16 cellular contexts compared by ENCODE assay signal in genomic region chr12:104452046-104452445, GRCh38.
"Had no signal": no experiment of that assay in that cellular context is flagged by ENCODE, and none has a peak within 500 bp of the region (broad histone marks: within the 10 kb centered on the region; RNA-seq: fewer than 3 reads in every experiment).

No MANE protein-coding gene starts in this region.

- H3K27ac Mint-ChIP-seq: naive thymus-derived CD8-positive, alpha-beta T cell had no signal

- ATAC-seq: esophagus mucosa; gastrocnemius medialis; left lobe of liver; mucosa of descending colon; naive thymus-derived CD8-positive, alpha-beta T cell had no signal

- H3K27ac ChIP-seq: dorsolateral prefrontal cortex, gastrocnemius medialis, neutrophil, right atrium auricular region had no signal

- H3K27me3 Mint-ChIP-seq: naive thymus-derived CD8-positive, alpha-beta T cell had no signal

- H3K4me3 ChIP-seq: dorsolateral prefrontal cortex, gastrocnemius medialis, mucosa of descending colon, right atrium auricular region had no signal

- FAIRE-seq: endometrium, small intestine had no signal

- DNase-seq: cortex of kidney; dorsolateral prefrontal cortex; effector CD8-positive, alpha-beta T cell; gastrocnemius medialis; mammary epithelial cell; mucosa of descending colon; naive thymus-derived CD8-positive, alpha-beta T cell; small intestine; stimulated activated CD4-positive, alpha-beta T cell treated with anti-CD3 and anti-CD28 coated beads, Interleukin-12 subunit alpha, Interleukin-12 subunit beta, amount 100 ng/mL, for 4 hours; stimulated activated naive CD4-positive, alpha-beta T cell treated with Interleukin-2 at 50 U/mL for 16 hours; trophoblast cell had no signal

- H3K27me3 ChIP-seq: right atrium auricular region had no signal

- H3K4me3 Mint-ChIP-seq: naive thymus-derived CD8-positive, alpha-beta T cell had no signal

- H3K36me3 ChIP-seq: gastrocnemius medialis, neutrophil, right atrium auricular region had no signal

- H3K36me3 Mint-ChIP-seq: naive thymus-derived CD8-positive, alpha-beta T cell had no signal

- H3K9me3 ChIP-seq: gastrocnemius medialis, mucosa of descending colon, right atrium auricular region had no signal
